8 cellular contexts compared by ENCODE assay signal in the genomic region with DNA sequence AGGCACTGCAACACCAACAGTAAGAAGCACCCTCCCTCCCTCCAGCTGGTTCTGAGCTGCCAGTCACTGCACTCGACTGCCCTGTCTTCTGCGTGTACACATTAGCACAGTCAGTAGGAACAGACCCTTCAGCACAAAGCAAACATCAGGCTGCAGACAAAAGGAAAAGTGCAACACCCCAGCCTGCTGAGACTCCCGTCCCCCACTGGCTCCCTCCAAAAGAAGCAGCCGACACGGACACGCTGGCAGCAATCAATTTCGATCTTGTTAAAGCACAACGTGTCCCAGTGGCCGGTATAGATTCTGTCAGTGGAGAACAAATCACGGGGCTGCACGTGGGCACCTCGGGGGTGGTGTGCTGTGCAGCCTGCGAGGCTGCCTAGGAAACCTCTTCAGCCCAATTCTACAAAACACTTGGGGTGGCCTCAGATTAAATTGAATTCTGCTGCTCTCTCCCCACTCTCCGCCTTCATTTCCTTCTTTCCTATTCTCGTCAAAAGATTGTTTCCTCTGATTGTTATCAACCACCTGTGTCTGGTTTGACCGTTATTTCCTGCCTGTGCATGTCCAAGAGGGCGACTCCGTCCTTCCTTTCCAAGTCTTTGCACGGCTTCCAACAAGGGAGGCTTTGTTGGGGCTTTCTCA. TPM values are rescaled to one million over a fixed set of nuclear protein-coding genes. Genes with fewer than 3 reads are reported as not detected.
DNase-seq lines count a peak whose midpoint lies in the region; ATAC-seq and TF ChIP-seq lines count a peak whose summit lies in the region.

No MANE protein-coding gene starts in this region.

- no peaks in the 10 kb centered on the region for H3K27me3 ChIP-seq in foreskin keratinocyte

- CTCF ChIA-PET in activated CD8-positive, alpha-beta memory T cell treated with anti-CD3 and anti-CD28 coated beads, Interleukin-2, amount 10 ng/mL, durations not matched to agents 7 days and 5 days (lab: Charles Lee) = no interaction called here

- peaks cover 35% of the 10 kb centered on the region for H3K4me1 Mint-ChIP-seq in activated CD8-positive, alpha-beta memory T cell treated with anti-CD3 and anti-CD28 coated beads, Interleukin-2, amount 10 ng/mL, durations not matched to agents 7 days and 5 days

- H3K27me3 Mint-ChIP-seq in activated CD8-positive, alpha-beta memory T cell treated with anti-CD3 and anti-CD28 coated beads, Interleukin-2, amount 10 ng/mL, durations not matched to agents 7 days and 5 days = no peaks in the 10 kb centered on the region

- H3K27ac ChIP-seq in foreskin keratinocyte = peak overlapping the region; percentile 68

- ATAC-seq in activated CD8-positive, alpha-beta memory T cell treated with anti-CD3 and anti-CD28 coated beads, Interleukin-2, amount 10 ng/mL, durations not matched to agents 7 days and 5 days = peak; percentile 15
- ATAC-seq in foreskin keratinocyte (no peak), HG02885 (IDR thresholded peaks at IDR 0.05; ENCODE audit: poor library complexity, unreplicated experiment) (no peak), GM21529 (IDR thresholded peaks at IDR 0.05; ENCODE audit: unreplicated experiment) (no peak), GM21786 (IDR thresholded peaks at IDR 0.05; ENCODE audit: unreplicated experiment) (no peak)

- H3K9me3 Mint-ChIP-seq in activated CD8-positive, alpha-beta memory T cell treated with anti-CD3 and anti-CD28 coated beads, Interleukin-2, amount 10 ng/mL, durations not matched to agents 7 days and 5 days (ENCODE audit: low read depth) = no peaks in the 10 kb centered on the region

- peak overlapping the region; percentile 10 for H3K4me3 Mint-ChIP-seq in activated CD8-positive, alpha-beta memory T cell treated with anti-CD3 and anti-CD28 coated beads, Interleukin-2, amount 10 ng/mL, durations not matched to agents 7 days and 5 days

- in situ Hi-C loops in SK-MEL-5 (cut with HindIII; ENCODE audit: low pct_unique_long_range_greater_than_20kb, low sequenced_read_pairs) = no loop called here

- H3K27ac Mint-ChIP-seq in activated CD8-positive, alpha-beta memory T cell treated with anti-CD3 and anti-CD28 coated beads, Interleukin-2, amount 10 ng/mL, durations not matched to agents 7 days and 5 days = peak overlapping the region; percentile 72

- no peak for DNase-seq in activated CD8-positive, alpha-beta memory T cell treated with anti-CD3 and anti-CD28 coated beads, Interleukin-2, amount 10 ng/mL, durations not matched to agents 7 days and 5 days
- DNase-seq in activated CD8-positive, alpha-beta memory T cell treated with anti-CD3 and anti-CD28 coated beads, Interleukin-2, amount 50 U/mL, for 48 hours = no peak
- DNase-seq in SK-MEL-5 (ENCODE audit: low read depth, low spot score) (peak; percentile 63), foreskin keratinocyte (peak; percentile 55 to 78)
- DNase-seq in stimulated activated CD8-positive, alpha-beta memory T cell treated with anti-CD3 and anti-CD28 coated beads, Interleukin-4, amount 100 ng/mL, for 48 hours = peak; percentile 33

- no peak for TF ChIP-seq CTCF in foreskin keratinocyte (conservative IDR thresholded peaks at IDR 0.05)

- peaks cover 44% of the 10 kb centered on the region for H3K36me3 Mint-ChIP-seq in activated CD8-positive, alpha-beta memory T cell treated with anti-CD3 and anti-CD28 coated beads, Interleukin-2, amount 10 ng/mL, durations not matched to agents 7 days and 5 days

- H3K4me1 ChIP-seq in foreskin keratinocyte = peaks cover 22% of the 10 kb centered on the region

RNA-seq across cellular contexts. Expression of a gene that starts 38.7 kb away (rescaled TPM):
- total RNA-seq in activated CD8-positive, alpha-beta memory T cell treated with anti-CD3 and anti-CD28 coated beads, Interleukin-2, amount 10 ng/mL, durations not matched to agents 7 days and 5 days = 10 to 100 TPM; 14.8 to 15.5 TPM
- 74.4 and 87.3 TPM in 2 replicates for total RNA-seq in SK-MEL-5 (2014; rRNA removed; shearing (Covaris generic))
- polyA plus RNA-seq in SK-MEL-5 (2015; cell fraction: cytosol; rRNA removed) = 65.2 and 70.9 TPM in 2 replicates
- polyA plus RNA-seq in SK-MEL-5 (2015; cell fraction: nucleus; rRNA removed) = 23.8 and 38.3 TPM in 2 replicates
- total RNA-seq in foreskin keratinocyte = 85.1 and 98.9 TPM in 2 replicates
- 73.2 and 77.9 TPM in 2 replicates for polyA plus RNA-seq in foreskin keratinocyte

Comparison
In these comparisons a context has a peak if more than half of its experiments do, and no peak if none do; other contexts are left out.
1. DNase-seq: peak in SK-MEL-5 (single experiment), foreskin keratinocyte (2 of 2) and stimulated activated CD8-positive, alpha-beta memory T cell treated with anti-CD3 and anti-CD28 coated beads, Interleukin-4, amount 100 ng/mL, for 48 hours (single experiment); none in activated CD8-positive, alpha-beta memory T cell treated with anti-CD3 and anti-CD28 coated beads, Interleukin-2, amount 10 ng/mL, durations not matched to agents 7 days and 5 days (single experiment) and activated CD8-positive, alpha-beta memory T cell treated with anti-CD3 and anti-CD28 coated beads, Interleukin-2, amount 50 U/mL, for 48 hours (single experiment).